Comparison of ENCODE assay signal across 7 cellular contexts in the genomic region with DNA sequence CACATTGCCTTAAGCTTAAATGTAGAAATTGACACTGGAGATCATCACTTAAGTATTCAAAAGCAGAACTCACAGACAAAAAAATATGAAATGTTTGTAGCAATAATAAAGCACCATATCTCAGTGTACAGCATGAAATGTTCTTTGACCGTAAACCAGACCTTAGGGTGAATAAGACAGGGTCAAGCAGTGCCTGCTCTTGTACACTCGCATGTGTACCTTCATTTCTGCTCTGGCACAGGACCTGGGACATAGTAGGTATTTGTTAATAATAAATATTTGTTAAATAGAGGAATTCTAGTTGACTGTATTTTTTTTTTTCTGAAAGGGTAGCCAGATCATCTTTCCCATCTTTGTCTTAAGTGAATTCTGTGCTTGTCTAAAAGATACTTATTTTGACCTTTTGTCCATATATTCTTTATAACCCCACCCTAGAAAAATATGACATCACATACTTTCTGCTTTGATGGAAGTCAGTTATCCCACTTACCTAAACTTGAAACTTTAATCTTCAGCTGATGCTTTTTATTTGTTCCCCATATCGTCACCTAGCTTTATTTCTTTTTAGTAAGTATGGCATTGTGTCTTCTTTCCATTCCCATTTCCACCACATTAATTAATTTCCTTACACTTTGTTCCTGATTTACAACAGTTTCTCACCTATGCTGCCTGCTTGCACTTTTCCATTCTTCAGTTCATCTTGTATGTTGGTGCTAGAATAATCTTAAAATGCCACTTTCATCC. TPM values are rescaled to one million over a fixed set of nuclear protein-coding genes. Genes with fewer than 3 reads are reported as not detected.
A peak's percentile ranks its signal among the peaks of the same experiment; 100 is the strongest.
DNase-seq lines count a peak whose midpoint lies in the region; TF ChIP-seq lines count a peak whose summit lies in the region.

No MANE protein-coding gene starts in this region.

- H3K4me3 Mint-ChIP-seq in Calu3 (ENCODE audit: low read depth, unreplicated experiment): no peak overlapping the region
- H3K4me3 Mint-ChIP-seq in H9: no peak overlapping the region; a peak in 2 of 5 replicates

- WGBS in H9 (ENCODE audit: extremely low coverage, insufficient read length, low lambda C conversion rate): no CpG with 5 or more reads among the region's 3 CpGs
- 82% methylated on average over 2 of the region's 3 CpGs; no CpG with 5 or more reads in 1 of the 2 experiments for WGBS in mesodermal cell (ENCODE audit: insufficient coverage in 2 of 2), 2 experiments
- WGBS in transverse colon (ENCODE audit: low coverage in 1 of 2), 2 donors: 62 to 70% methylated on average over 3 of the region's 3 CpGs

- H3K23ac ChIP-seq in H9 (ENCODE audit: insufficient read length, low read depth, low read length): no peak overlapping the region

- peaks cover 22% of the 10 kb centered on the region; the same call in 1 of the 2 replicates for H3K79me2 ChIP-seq in H9 (ENCODE audit: insufficient read depth, low read length)

- TF ChIP-seq EP300 in transverse colon (IDR thresholded peaks at IDR 0.05; ENCODE audit: low read depth): no peak

- no peak overlapping the region for H4K5ac ChIP-seq in H9 (ENCODE audit: insufficient read length, low read depth, low read length)

- no peak overlapping the region for H3K27ac ChIP-seq in H9 (ENCODE audit: insufficient read length, low read depth, low read length)
- H3K27ac ChIP-seq in mesodermal cell (ENCODE audit: low read depth, low read length, severe bottlenecking): no peak overlapping the region
- peak overlapping the region in 2 of 4 donors; percentile 80 to 89 for H3K27ac ChIP-seq in transverse colon

- intact Hi-C loops in Calu3 (cut with micrococcal nuclease; ENCODE audit: unreplicated experiment) (loop anchor here (2.0 to 5.0 kb wide), 4 partner anchors 60 to 335 kb away; no protein-coding TSS in a partner anchor), transverse colon (cut with DNase I; ENCODE audit: low total_unique reads) (no loop called here)

- no peaks in the 10 kb centered on the region for H3K9me3 Mint-ChIP-seq in Calu3 (ENCODE audit: low read depth, unreplicated experiment)
- H3K9me3 Mint-ChIP-seq in H9: no peaks in the 10 kb centered on the region

- no peaks in the 10 kb centered on the region for H3K27me3 Mint-ChIP-seq in Calu3 (ENCODE audit: unreplicated experiment)
- H3K27me3 Mint-ChIP-seq in H9 (ENCODE audit: low read depth): no peaks in the 10 kb centered on the region

- DNase-seq in Calu3: no peak
- DNase-seq in H9: no peak
- DNase-seq in adipocyte (ENCODE audit: low read depth): no peak
- no peak for DNase-seq in dedifferentiated amniotic fluid mesenchymal stem cell (ENCODE audit: extremely low spot score)
- no peak for DNase-seq in transverse colon
- DNase-seq in NCI-H2196 (lab: John Stamatoyannopoulos, UW; ENCODE audit: unreplicated experiment): no peak

- no peak for TF ChIP-seq POLR2A in transverse colon (IDR thresholded peaks at IDR 0.05)

- H2AK5ac ChIP-seq in H9 (ENCODE audit: insufficient read length, low read length): no peak overlapping the region

- H3K4me1 ChIP-seq in H9 (ENCODE audit: insufficient read depth, low read length): no peaks in the 10 kb centered on the region
- H3K4me1 ChIP-seq in adipocyte (ENCODE audit: control insufficient read depth, insufficient read depth, low read length): peaks cover 16% of the 10 kb centered on the region
- peaks cover 7% of the 10 kb centered on the region for H3K4me1 ChIP-seq in mesodermal cell (ENCODE audit: control insufficient read depth, insufficient read depth, low read length, poor library complexity, severe bottlenecking)
- H3K4me1 ChIP-seq in transverse colon: peaks cover 3 to 21% (median 14%) of the 10 kb centered on the region in 4 donors

- H3K36me3 ChIP-seq in adipocyte (ENCODE audit: control insufficient read depth, insufficient read depth, low read length, severe bottlenecking) (no peaks in the 10 kb centered on the region), mesodermal cell (ENCODE audit: control insufficient read depth, insufficient read depth, low read length) (no peaks in the 10 kb centered on the region), transverse colon (no peaks in the 10 kb centered on the region)

- H3K27ac Mint-ChIP-seq in Calu3 (ENCODE audit: unreplicated experiment): peak overlapping the region; percentile 28
- H3K27ac Mint-ChIP-seq in H9: peak overlapping the region in 2 of 3 experiments; percentile 39 to 68; a peak in 3 of 7 replicates

- no peak overlapping the region for H3K18ac ChIP-seq in H9 (ENCODE audit: insufficient read length, low read depth, low read length)

- H3K4me1 Mint-ChIP-seq in Calu3 (ENCODE audit: low read depth, unreplicated experiment): peaks cover 18% of the 10 kb centered on the region
- H3K4me1 Mint-ChIP-seq in H9: peaks cover 34 to 36% of the 10 kb centered on the region in 2 experiments

- in situ Hi-C loops in transverse colon (cut with MboI; ENCODE audit: low pct_ligation_motif_present in 1 of 4, low pct_unique_long_range_greater_than_20kb in 1 of 4, low sequenced_read_pairs in 3 of 4): loop anchor here in 1 of 4 donors (25.0 kb wide), 1 partner anchor 785 kb away; the partner anchor contains the start of genes GLMN and RPAP2

- H2BK20ac ChIP-seq in H9 (ENCODE audit: low read depth, low read length, poor library complexity, severe bottlenecking): no peak overlapping the region

- H3K27me3 ChIP-seq in H9 (ENCODE audit: insufficient read depth, low read length): no peaks in the 10 kb centered on the region
- H3K27me3 ChIP-seq in adipocyte (replicated peaks; ENCODE audit: control insufficient read depth, insufficient read depth, low read length): no peaks in the 10 kb centered on the region
- H3K27me3 ChIP-seq in transverse colon: no peaks in the 10 kb centered on the region

- TF ChIP-seq CTCF in Calu3 (IDR thresholded peaks at IDR 0.05; ENCODE audit: unreplicated experiment) (no peak), H9 (conservative IDR thresholded peaks at IDR 0.05) (no peak), transverse colon (IDR thresholded peaks at IDR 0.05) (no peak)

- TSS peak; percentile 36 for BruUV-seq in Calu3 (replicated peaks; lab: Mats Ljungman, UMichigan)

- H4K20me1 ChIP-seq in H9 (ENCODE audit: control insufficient read depth, insufficient read depth, insufficient read length): no peaks in the 10 kb centered on the region

- CTCF ChIA-PET in Calu3 (lab: Charles Lee): interaction anchor here (0.7 to 1.6 kb wide), 2 partner anchors 94 to 96 kb away, joined by 3 to 4 read pairs; no protein-coding TSS in a partner anchor

- peak overlapping the region; percentile 96 for H3K4me3 ChIP-seq in adipocyte (ENCODE audit: low read length)
- peak overlapping the region; percentile 57 for H3K4me3 ChIP-seq in mesodermal cell (ENCODE audit: extremely low read depth, insufficient read depth, low read length, poor library complexity, severe bottlenecking)
- no peak overlapping the region for H3K4me3 ChIP-seq in transverse colon

- H2BK120ac ChIP-seq in H9 (ENCODE audit: low read depth, low read length, poor library complexity, severe bottlenecking): peak overlapping the region; percentile 41

- H3K56ac ChIP-seq in H9 (ENCODE audit: insufficient read length, low read depth, low read length): no peak overlapping the region

- no peak overlapping the region for H3K14ac ChIP-seq in H9 (ENCODE audit: insufficient read depth, low read length)

- H2BK12ac ChIP-seq in H9 (ENCODE audit: insufficient read length, low read depth, low read length): no peak overlapping the region

- peaks cover 9% of the 10 kb centered on the region for H3K23me2 ChIP-seq in H9 (ENCODE audit: insufficient read length, low read depth, low read length, poor library complexity, severe bottlenecking)

- H4K8ac ChIP-seq in H9 (replicated peaks; ENCODE audit: insufficient read length, low read depth, low read length): no peak overlapping the region

- H3K36me3 Mint-ChIP-seq in Calu3 (ENCODE audit: insufficient read depth, unreplicated experiment): peaks cover 4% of the 10 kb centered on the region
- peaks cover 2 to 20% (median 12%) of the 10 kb centered on the region in 3 experiments; a peak in 6 of 7 replicates for H3K36me3 Mint-ChIP-seq in H9 (ENCODE audit: insufficient read depth in 1 of 3, low read depth in 3 of 3)

- H2BK5ac ChIP-seq in H9 (ENCODE audit: insufficient read length, low read length): no peak overlapping the region

- peaks cover 3% of the 10 kb centered on the region for H3K79me1 ChIP-seq in H9 (ENCODE audit: insufficient read depth, low read depth, low read length, poor library complexity, severe bottlenecking)

- no peaks in the 10 kb centered on the region for H3K9me3 ChIP-seq in H9 (ENCODE audit: control insufficient read depth, low read depth, low read length)
- H3K9me3 ChIP-seq in adipocyte (ENCODE audit: control insufficient read depth, low read length): no peaks in the 10 kb centered on the region
- H3K9me3 ChIP-seq in mesodermal cell (ENCODE audit: control insufficient read depth, low read length): no peaks in the 10 kb centered on the region
- H3K9me3 ChIP-seq in transverse colon: no peaks in the 10 kb centered on the region

- H3K4me2 ChIP-seq in H9 (ENCODE audit: insufficient read depth, insufficient read length, low read length): peak overlapping the region; percentile 70

- H2BK15ac ChIP-seq in H9 (ENCODE audit: low read depth, low read length): no peak overlapping the region

- no peak overlapping the region for H3T11ph ChIP-seq in H9 (ENCODE audit: low read length)

- H2AFZ ChIP-seq in H9 (ENCODE audit: low read length): no peak overlapping the region

- no peak overlapping the region for H4K91ac ChIP-seq in H9 (ENCODE audit: insufficient read length, low read depth, low read length)

- H3K9ac ChIP-seq in H9 (ENCODE audit: extremely low read depth, insufficient read length, low read length) (peak overlapping the region; percentile 98), adipocyte (ENCODE audit: low read length) (peak overlapping the region; percentile 86)

- H3K4ac ChIP-seq in H9 (ENCODE audit: low read depth, low read length): no peak overlapping the region

RNA-seq across cellular contexts. Expression of gene CDC7, which starts 1.7 kb away (rescaled TPM):
- total RNA-seq in Calu3 (2022) (15.6 and 16.0 TPM in 2 replicates), H9 (2021) (41.6 and 43.4 TPM in 2 replicates), transverse colon (1 to 10 TPM in 2 of 4 donors, under 1 TPM in 1, not detected in 1; 0.68 to 2.8 (median 1.3) TPM)
- 13.3 TPM for polyA plus RNA-seq in mesodermal cell (2013, experiment 1 of 2)
- 17.5 TPM for polyA plus RNA-seq in mesodermal cell (2013, experiment 2 of 2)

Comparison
In these comparisons a context has a peak if more than half of its experiments do, and no peak if none do; other contexts are left out.
1. H3K4me3 ChIP-seq: peak in adipocyte (single experiment) and mesodermal cell (single experiment); none in transverse colon (0 of 4).